Comparison of ENCODE assay signal across 1 cellular context in genomic region chr2:79040967-79041582, GRCh38.
TF ChIP-seq lines count a peak whose summit lies in the region.

No MANE protein-coding gene starts in this region.

TF ChIP-seq in WTC11, 78 proteins besides CTCF, POLR2A, EP300 and RAD21 (continued from another document):
- TF ChIP-seq, protein P1, sequence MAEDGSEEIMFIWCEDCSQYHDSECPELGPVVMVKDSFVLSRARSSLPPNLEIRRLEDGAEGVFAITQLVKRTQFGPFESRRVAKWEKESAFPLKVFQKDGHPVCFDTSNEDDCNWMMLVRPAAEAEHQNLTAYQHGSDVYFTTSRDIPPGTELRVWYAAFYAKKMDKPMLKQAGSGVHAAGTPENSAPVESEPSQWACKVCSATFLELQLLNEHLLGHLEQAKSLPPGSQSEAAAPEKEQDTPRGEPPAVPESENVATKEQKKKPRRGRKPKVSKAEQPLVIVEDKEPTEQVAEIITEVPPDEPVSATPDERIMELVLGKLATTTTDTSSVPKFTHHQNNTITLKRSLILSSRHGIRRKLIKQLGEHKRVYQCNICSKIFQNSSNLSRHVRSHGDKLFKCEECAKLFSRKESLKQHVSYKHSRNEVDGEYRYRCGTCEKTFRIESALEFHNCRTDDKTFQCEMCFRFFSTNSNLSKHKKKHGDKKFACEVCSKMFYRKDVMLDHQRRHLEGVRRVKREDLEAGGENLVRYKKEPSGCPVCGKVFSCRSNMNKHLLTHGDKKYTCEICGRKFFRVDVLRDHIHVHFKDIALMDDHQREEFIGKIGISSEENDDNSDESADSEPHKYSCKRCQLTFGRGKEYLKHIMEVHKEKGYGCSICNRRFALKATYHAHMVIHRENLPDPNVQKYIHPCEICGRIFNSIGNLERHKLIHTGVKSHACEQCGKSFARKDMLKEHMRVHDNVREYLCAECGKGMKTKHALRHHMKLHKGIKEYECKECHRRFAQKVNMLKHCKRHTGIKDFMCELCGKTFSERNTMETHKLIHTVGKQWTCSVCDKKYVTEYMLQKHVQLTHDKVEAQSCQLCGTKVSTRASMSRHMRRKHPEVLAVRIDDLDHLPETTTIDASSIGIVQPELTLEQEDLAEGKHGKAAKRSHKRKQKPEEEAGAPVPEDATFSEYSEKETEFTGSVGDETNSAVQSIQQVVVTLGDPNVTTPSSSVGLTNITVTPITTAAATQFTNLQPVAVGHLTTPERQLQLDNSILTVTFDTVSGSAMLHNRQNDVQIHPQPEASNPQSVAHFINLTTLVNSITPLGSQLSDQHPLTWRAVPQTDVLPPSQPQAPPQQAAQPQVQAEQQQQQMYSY (CRISPR knock-in tag; IDR thresholded peaks at IDR 0.05), result no peak
- TF ChIP-seq RORB (CRISPR knock-in tag; IDR thresholded peaks at IDR 0.05), result no peak
- no peak for TF ChIP-seq ZBTB43 (CRISPR knock-in tag; IDR thresholded peaks at IDR 0.05)
TF ChIP-seq in WTC11: peak in this region for 0.
